In genomic region chr6:126063512-126064146, GRCh38 we compare ENCODE assay signal across 9 cellular contexts.
DNase-seq lines count a peak whose midpoint lies in the region; ATAC-seq lines count a peak whose summit lies in the region.
"Had no signal": no experiment of that assay in that cellular context is flagged by ENCODE, and none has a peak within 500 bp of the region (broad histone marks: within the 10 kb centered on the region; RNA-seq: fewer than 3 reads in every experiment).

No MANE protein-coding gene starts in this region.

- DNase-seq in amniotic epithelial cell (ENCODE audit: low read depth) (peak; percentile 51), retina (peak; percentile 22), NCI-H1436 treated with DMSO at 0.1 percent for 48 hours (lab: John Stamatoyannopoulos, UW) (no peak), ureter (ENCODE audit: low spot score) (no peak), DMS153 (lab: John Stamatoyannopoulos, UW) (no peak)
- DNase-seq: NCI-H526 had no signal

- peak; percentile 83 for ATAC-seq in GM19397 (IDR thresholded peaks at IDR 0.05; ENCODE audit: unreplicated experiment)
- peak; percentile 92 for ATAC-seq in HG03108 (IDR thresholded peaks at IDR 0.05; ENCODE audit: unreplicated experiment)
- ATAC-seq in GM19455 (IDR thresholded peaks at IDR 0.05; ENCODE audit: unreplicated experiment) = no peak

Comparison
In these comparisons a context has a peak if more than half of its experiments do, and no peak if none do; other contexts are left out.
1. DNase-seq: peak in amniotic epithelial cell (single experiment) and retina (single experiment); none in NCI-H1436 treated with DMSO at 0.1 percent for 48 hours (single experiment), ureter (single experiment) and DMS153 (single experiment).